Comparison of ENCODE assay signal across 19 cellular contexts in genomic region chr14:38080696-38081095, GRCh38.
DNase-seq lines count a peak whose midpoint lies in the region; ATAC-seq, FAIRE-seq and TF ChIP-seq lines count a peak whose summit lies in the region.
"Had no signal": no experiment of that assay in that cellular context is flagged by ENCODE, and none has a peak within 500 bp of the region (broad histone marks: within the 10 kb centered on the region; RNA-seq: fewer than 3 reads in every experiment).

No MANE protein-coding gene starts in this region.

- no peak overlapping the region for H3K9ac ChIP-seq in mesenchymal stem cell (ENCODE audit: low read length)
- H3K9ac ChIP-seq: BLaER1 had no signal

- peaks cover 58% of the 10 kb centered on the region for H3K4me1 Mint-ChIP-seq in activated naive CD4-positive, alpha-beta T cell treated with anti-CD3 and anti-CD28 coated beads, Interleukin-2, amount 50 U/mL, for 24 hours
- peaks cover 47% of the 10 kb centered on the region for H3K4me1 Mint-ChIP-seq in CD8-positive, alpha-beta T cell (ENCODE audit: low read depth)
- peaks cover 41% of the 10 kb centered on the region for H3K4me1 Mint-ChIP-seq in CD4-positive, alpha-beta T cell (ENCODE audit: low read depth)

- no peak overlapping the region for H2BK15ac ChIP-seq in mesenchymal stem cell (ENCODE audit: low read depth, poor library complexity, severe bottlenecking)

- no peaks in the 10 kb centered on the region for H3K36me3 ChIP-seq in mesenchymal stem cell (ENCODE audit: control insufficient read depth in 1 of 2, insufficient read depth in 2 of 2, low read depth in 1 of 2, low read length in 2 of 2)
- H3K36me3 ChIP-seq in CD8-positive, alpha-beta T cell (ENCODE audit: insufficient read depth, low read length): no peaks in the 10 kb centered on the region
- H3K36me3 ChIP-seq: BLaER1, HAP-1 had no signal

- no peak overlapping the region for H3K23ac ChIP-seq in mesenchymal stem cell (ENCODE audit: low read length in 2 of 2)

- H3K18ac ChIP-seq in mesenchymal stem cell (ENCODE audit: low read depth in 1 of 2, low read length in 2 of 2): no peak overlapping the region

- H2AK5ac ChIP-seq in mesenchymal stem cell (ENCODE audit: low read length, severe bottlenecking): no peak overlapping the region

- peak overlapping the region; percentile 9 for H3K27ac Mint-ChIP-seq in activated naive CD4-positive, alpha-beta T cell treated with anti-CD3 and anti-CD28 coated beads, Interleukin-2, amount 50 U/mL, for 24 hours
- H3K27ac Mint-ChIP-seq in CD8-positive, alpha-beta T cell: no peak overlapping the region
- H3K27ac Mint-ChIP-seq in CD4-positive, alpha-beta T cell: no peak overlapping the region

- peak overlapping the region; percentile 2 for H3K4me3 Mint-ChIP-seq in activated naive CD4-positive, alpha-beta T cell treated with anti-CD3 and anti-CD28 coated beads, Interleukin-2, amount 50 U/mL, for 24 hours
- H3K4me3 Mint-ChIP-seq in CD8-positive, alpha-beta T cell: no peak overlapping the region
- no peak overlapping the region for H3K4me3 Mint-ChIP-seq in CD4-positive, alpha-beta T cell

- no peak for TF ChIP-seq CTCF in CD8-positive, alpha-beta T cell (IDR thresholded peaks at IDR 0.05)
- TF ChIP-seq CTCF in CD4-positive, alpha-beta T cell (IDR thresholded peaks at IDR 0.05): no peak

- intact Hi-C loops in CD8-positive, alpha-beta T cell (cut with DNase I, micrococcal nuclease): loop anchor here in 1 of 2 experiments (2.0 kb wide), 1 partner anchor 18 kb away; no protein-coding TSS in a partner anchor
- intact Hi-C loops in CD4-positive, alpha-beta T cell (cut with DNase I, micrococcal nuclease): loop anchor here in 1 of 2 experiments (5.0 kb wide), 1 partner anchor 33 kb away; no protein-coding TSS in a partner anchor

- peak overlapping the region; percentile 74 for H3K27ac ChIP-seq in mesenchymal stem cell (ENCODE audit: low read length, poor library complexity, severe bottlenecking)
- no peak overlapping the region for H3K27ac ChIP-seq in CD8-positive, alpha-beta T cell (ENCODE audit: low read depth, low read length)
- H3K27ac ChIP-seq in CD4-positive, alpha-beta T cell (ENCODE audit: low read depth, low read length): no peak overlapping the region
- H3K27ac ChIP-seq: 22Rv1, BLaER1 had no signal

- no peak overlapping the region for H4K8ac ChIP-seq in mesenchymal stem cell (ENCODE audit: low read length)

- H3K14ac ChIP-seq in mesenchymal stem cell (ENCODE audit: low read length in 2 of 2): no peak overlapping the region

- no peaks in the 10 kb centered on the region for H3K79me1 ChIP-seq in mesenchymal stem cell (replicated peaks; ENCODE audit: low read length, poor library complexity, severe bottlenecking)

- peaks cover 4% of the 10 kb centered on the region for H3K4me1 ChIP-seq in mesenchymal stem cell (ENCODE audit: control insufficient read depth, insufficient read depth, low read depth, low read length)
- peaks cover 44% of the 10 kb centered on the region for H3K4me1 ChIP-seq in CD8-positive, alpha-beta T cell (ENCODE audit: insufficient read depth, low read length)
- H3K4me1 ChIP-seq: BLaER1, HAP-1 had no signal

- ATAC-seq in CD8-positive, alpha-beta T cell: no peak
- no peak for ATAC-seq in CD4-positive, alpha-beta T cell (ENCODE audit: poor library complexity)
- ATAC-seq: K562 had no signal

- H2AFZ ChIP-seq in mesenchymal stem cell (ENCODE audit: low read depth, low read length): no peak overlapping the region

- no peak overlapping the region for H2BK12ac ChIP-seq in mesenchymal stem cell (ENCODE audit: low read length in 2 of 2)

- no peaks in the 10 kb centered on the region for H3K9me3 ChIP-seq in mesenchymal stem cell (ENCODE audit: control insufficient read depth, low read length)
- H3K9me3 ChIP-seq in CD8-positive, alpha-beta T cell (ENCODE audit: low read length): no peaks in the 10 kb centered on the region
- H3K9me3 ChIP-seq in CD4-positive, alpha-beta T cell (ENCODE audit: control insufficient read depth, low read length): no peaks in the 10 kb centered on the region
- H3K9me3 ChIP-seq: BLaER1, HAP-1 had no signal

- no peak overlapping the region for H4K91ac ChIP-seq in mesenchymal stem cell (ENCODE audit: low read length)

- H3K4me3 ChIP-seq in mesenchymal stem cell (ENCODE audit: insufficient read depth in 1 of 2, low read depth in 1 of 2, low read length in 2 of 2): no peak overlapping the region
- H3K4me3 ChIP-seq in CD8-positive, alpha-beta T cell (ENCODE audit: low read depth, low read length): no peak overlapping the region
- H3K4me3 ChIP-seq: BLaER1, HAP-1, K562 had no signal

- no peaks in the 10 kb centered on the region for H3K9me3 Mint-ChIP-seq in activated naive CD4-positive, alpha-beta T cell treated with anti-CD3 and anti-CD28 coated beads, Interleukin-2, amount 50 U/mL, for 24 hours
- no peaks in the 10 kb centered on the region for H3K9me3 Mint-ChIP-seq in CD8-positive, alpha-beta T cell
- H3K9me3 Mint-ChIP-seq in CD4-positive, alpha-beta T cell: no peaks in the 10 kb centered on the region

- H3K4me2 ChIP-seq in mesenchymal stem cell (ENCODE audit: low read length, poor library complexity, severe bottlenecking): no peak overlapping the region
- H3K4me2 ChIP-seq: BLaER1 had no signal

- no peak for DNase-seq in activated naive CD4-positive, alpha-beta T cell treated with Interleukin-2 at 50 U/mL for 16 hours
- DNase-seq in RCC 7860 (ENCODE audit: low spot score): peak; percentile 4
- DNase-seq in mesenchymal stem cell: no peak
- no peak for DNase-seq in CD8-positive, alpha-beta T cell
- DNase-seq in cerebellar cortex (ENCODE audit: low spot score): no peak
- DNase-seq in CD4-positive, alpha-beta T cell: no peak
- DNase-seq: AML-193, DMS153, DMS79 treated with DMSO at 0.1 percent for 48 hours, EL, GOT3 had no signal

- no peak overlapping the region for H3K4ac ChIP-seq in mesenchymal stem cell (ENCODE audit: low read depth in 1 of 2, low read length in 2 of 2)

- no peak overlapping the region for H2BK120ac ChIP-seq in mesenchymal stem cell (ENCODE audit: low read depth, low read length)

- WGBS in mesenchymal stem cell: 77% methylated on average over 2 of the region's 2 CpGs

- no peak overlapping the region for H2BK5ac ChIP-seq in mesenchymal stem cell (ENCODE audit: low read depth, low read length, poor library complexity, severe bottlenecking)

- POLR2A ChIA-PET in CD8-positive, alpha-beta T cell (lab: Charles Lee): no interaction called here
- POLR2A ChIA-PET in CD4-positive, alpha-beta T cell (lab: Charles Lee): no interaction called here

- no peaks in the 10 kb centered on the region for H3K27me3 ChIP-seq in mesenchymal stem cell (ENCODE audit: control insufficient read depth in 1 of 2, insufficient read depth in 1 of 2, low read length in 2 of 2)
- no peaks in the 10 kb centered on the region for H3K27me3 ChIP-seq in CD8-positive, alpha-beta T cell (ENCODE audit: insufficient read depth, low read length)
- H3K27me3 ChIP-seq in CD4-positive, alpha-beta T cell (ENCODE audit: control insufficient read depth, insufficient read depth, low read length): no peaks in the 10 kb centered on the region
- H3K27me3 ChIP-seq: BLaER1 had no signal

- no peaks in the 10 kb centered on the region for H3K27me3 Mint-ChIP-seq in activated naive CD4-positive, alpha-beta T cell treated with anti-CD3 and anti-CD28 coated beads, Interleukin-2, amount 50 U/mL, for 24 hours
- H3K27me3 Mint-ChIP-seq in CD8-positive, alpha-beta T cell (ENCODE audit: low read depth): no peaks in the 10 kb centered on the region
- no peaks in the 10 kb centered on the region for H3K27me3 Mint-ChIP-seq in CD4-positive, alpha-beta T cell

- CTCF ChIA-PET in CD8-positive, alpha-beta T cell (lab: Charles Lee): no interaction called here
- CTCF ChIA-PET in CD4-positive, alpha-beta T cell (lab: Charles Lee): no interaction called here

- no peaks in the 10 kb centered on the region for H3K36me3 Mint-ChIP-seq in activated naive CD4-positive, alpha-beta T cell treated with anti-CD3 and anti-CD28 coated beads, Interleukin-2, amount 50 U/mL, for 24 hours
- no peaks in the 10 kb centered on the region for H3K36me3 Mint-ChIP-seq in CD8-positive, alpha-beta T cell
- no peaks in the 10 kb centered on the region for H3K36me3 Mint-ChIP-seq in CD4-positive, alpha-beta T cell (ENCODE audit: low read depth)

- FAIRE-seq in RCC 7860 (lab: Jason Lieb, UNC): peak; percentile 66
- FAIRE-seq: D721Med, G401.6, GM12891, K562 had no signal
